In genomic region chr2:143686585-143687164, GRCh38 we compare ENCODE assay signal across 9 cellular contexts.
DNase-seq lines count a peak whose midpoint lies in the region; ATAC-seq, FAIRE-seq and TF ChIP-seq lines count a peak whose summit lies in the region.
"Had no signal": no experiment of that assay in that cellular context is flagged by ENCODE, and none has a peak within 500 bp of the region (broad histone marks: within the 10 kb centered on the region; RNA-seq: fewer than 3 reads in every experiment).

No MANE protein-coding gene starts in this region.

- no peak overlapping the region for H3K4me3 ChIP-seq in Jurkat, Clone E6-1 (ENCODE audit: low read length)
- H3K4me3 ChIP-seq in keratinocyte (ENCODE audit: control insufficient read depth in 2 of 3, extremely low read depth in 1 of 3, insufficient read depth in 2 of 3, low read depth in 1 of 3, low read length in 3 of 3) = no peak overlapping the region

- no peaks in the 10 kb centered on the region for H3K36me3 ChIP-seq in keratinocyte (ENCODE audit: control insufficient read depth in 2 of 2, extremely low read depth in 1 of 2, insufficient read depth in 2 of 2, low read length in 2 of 2)

- peaks cover 2 to 5% of the 10 kb centered on the region in 2 donors for H3K36me3 Mint-ChIP-seq in activated T-cell treated with anti-CD3 and anti-CD28 coated beads, Interleukin-2, amount 50 U/mL, for 72 hours (ENCODE audit: insufficient read depth in 2 of 2)

- no peaks in the 10 kb centered on the region for H3K27me3 ChIP-seq in keratinocyte (ENCODE audit: control insufficient read depth, extremely low read depth, insufficient read depth, low read length)

- no peaks in the 10 kb centered on the region for H3K27me3 Mint-ChIP-seq in activated T-cell treated with anti-CD3 and anti-CD28 coated beads, Interleukin-2, amount 50 U/mL, for 72 hours (ENCODE audit: low read depth)

- H4K20me1 ChIP-seq in keratinocyte (ENCODE audit: control insufficient read depth, extremely low read depth, insufficient read depth, low read length) = no peaks in the 10 kb centered on the region

- dilution Hi-C loops in keratinocyte (cut with MboI; ENCODE audit: extremely low pct_ligation_motif_present, low sequenced_read_pairs) = no loop called here

- H3K9me3 ChIP-seq in keratinocyte (ENCODE audit: control insufficient read depth, low read depth, low read length) = no peaks in the 10 kb centered on the region

- H3K27ac ChIP-seq in keratinocyte (ENCODE audit: control insufficient read depth, insufficient read depth, low read length) = no peak overlapping the region

- no peaks in the 10 kb centered on the region for H3K79me2 ChIP-seq in keratinocyte (ENCODE audit: control insufficient read depth, insufficient read depth, low read length)

- H3K4me2 ChIP-seq in keratinocyte (ENCODE audit: control insufficient read depth, extremely low read depth, insufficient read depth, low read depth, low read length) = no peak overlapping the region

- no peaks in the 10 kb centered on the region for H3K4me1 ChIP-seq in keratinocyte (ENCODE audit: control insufficient read depth, extremely low read depth, insufficient read depth, low read length)

- H3K4me3 Mint-ChIP-seq in activated T-cell treated with anti-CD3 and anti-CD28 coated beads, Interleukin-2, amount 50 U/mL, for 72 hours = no peak overlapping the region

- H3K9me3 Mint-ChIP-seq in activated T-cell treated with anti-CD3 and anti-CD28 coated beads, Interleukin-2, amount 50 U/mL, for 72 hours = no peaks in the 10 kb centered on the region

- H3K4me1 Mint-ChIP-seq in activated T-cell treated with anti-CD3 and anti-CD28 coated beads, Interleukin-2, amount 50 U/mL, for 72 hours (ENCODE audit: low read depth) = peaks cover 22% of the 10 kb centered on the region

- H3K27ac Mint-ChIP-seq in activated T-cell treated with anti-CD3 and anti-CD28 coated beads, Interleukin-2, amount 50 U/mL, for 72 hours = peak overlapping the region; percentile 28

- FAIRE-seq in keratinocyte (lab: Jason Lieb, UNC) = no peak
- FAIRE-seq: endometrium had no signal

- H3K9ac ChIP-seq in keratinocyte (ENCODE audit: control insufficient read depth, extremely low read depth, insufficient read depth, low read length) = no peak overlapping the region

- no peak for DNase-seq in activated T-cell treated with anti-CD3 and anti-CD28 coated beads, Interleukin-2, amount 50 U/mL, for 72 hours
- no peak for DNase-seq in activated T-cell treated with anti-CD3 and anti-CD28 coated beads for 4 hours
- peak; percentile 44 for DNase-seq in Jurkat, Clone E6-1 (ENCODE audit: low read depth, low spot score)
- DNase-seq in amniotic epithelial cell (ENCODE audit: low read depth) = peak; percentile 52
- DNase-seq in keratinocyte (ENCODE audit: low read depth, low spot score) = no peak

- peak in 2 of 3 experiments; percentile 56 to 58 for TF ChIP-seq CTCF in keratinocyte (optimal IDR thresholded peaks at IDR 0.05 in 1 of 3, IDR thresholded peaks at IDR 0.05 in 1 of 3, conservative IDR thresholded peaks at IDR 0.05 in 1 of 3; ENCODE audit: extremely low read depth in 1 of 3, insufficient read depth in 2 of 3, low read length in 3 of 3)

- H2AFZ ChIP-seq in keratinocyte (ENCODE audit: control insufficient read depth, low read length) = no peak overlapping the region

- ATAC-seq in activated T-cell treated with anti-CD3 and anti-CD28 coated beads, Interleukin-2, amount 50 U/mL, for 72 hours (replicated peaks in 1 of 2) = no peak
- no peak for ATAC-seq in HG02973 (IDR thresholded peaks at IDR 0.05; ENCODE audit: unreplicated experiment)
- no peak for ATAC-seq in HG03460 (IDR thresholded peaks at IDR 0.05; ENCODE audit: unreplicated experiment)
- no peak for ATAC-seq in HG03135 (IDR thresholded peaks at IDR 0.05; ENCODE audit: unreplicated experiment)

- no peaks in the 10 kb centered on the region for H3K9me1 ChIP-seq in keratinocyte (ENCODE audit: control insufficient read depth, extremely low read depth, insufficient read depth, low read length)

Comparison
In these comparisons a context has a peak if more than half of its experiments do, and no peak if none do; other contexts are left out.
1. DNase-seq: peak in Jurkat, Clone E6-1 (single experiment) and amniotic epithelial cell (single experiment); none in activated T-cell treated with anti-CD3 and anti-CD28 coated beads, Interleukin-2, amount 50 U/mL, for 72 hours (0 of 2), activated T-cell treated with anti-CD3 and anti-CD28 coated beads for 4 hours (single experiment) and keratinocyte (single experiment).